Comparison of ENCODE assay signal across 9 cellular contexts in genomic region chr16:835373-835772, GRCh38. TPM values are rescaled to one million over a fixed set of nuclear protein-coding genes. Genes with fewer than 3 reads are reported as not detected.
"Had no signal": no experiment of that assay in that cellular context is flagged by ENCODE, and none has a peak within 500 bp of the region (broad histone marks: within the 10 kb centered on the region; RNA-seq: fewer than 3 reads in every experiment).

No MANE protein-coding gene starts in this region.

- H3K4me1 Mint-ChIP-seq: IgD-negative memory B cell had no signal

- H3K4me3 Mint-ChIP-seq: IgD-negative memory B cell had no signal

- DNase-seq: IMR-90, KBM-7, KG1 had no signal

- H3K36me3 Mint-ChIP-seq: IgD-negative memory B cell had no signal

- ATAC-seq: HepG2, K562 had no signal

- H3K27ac ChIP-seq: HL-60 had no signal

- H3K4me3 ChIP-seq: K562 had no signal

RNA-seq across cellular contexts. Expression of gene GNG13, which starts 34.8 kb away (rescaled TPM):
- total RNA-seq: HepG2, HT-29, HT1080, IMR-90, K562 had no signal
- polyA plus RNA-seq: HepG2, IgD-negative memory B cell, IMR-90, K562 had no signal
